In genomic region chr11:44083906-44084305, GRCh38 we compare ENCODE assay signal across 39 cellular contexts. TPM values are rescaled to one million over a fixed set of nuclear protein-coding genes. Genes with fewer than 3 reads are reported as not detected.
"Had no signal": no experiment of that assay in that cellular context is flagged by ENCODE, and none has a peak within 500 bp of the region (broad histone marks: within the 10 kb centered on the region; RNA-seq: fewer than 3 reads in every experiment).

No MANE protein-coding gene starts in this region.

- DNase-seq: colonic mucosa; effector CD8-positive, alpha-beta T cell; endodermal cell; foreskin melanocyte; glutamatergic neuron; heart right ventricle; hypothalamus; immature natural killer cell; midbrain; naive thymus-derived CD4-positive, alpha-beta T cell; right lobe of liver; stimulated activated CD4-positive, alpha-beta T cell treated with anti-CD3 and anti-CD28 coated beads, Interleukin-12 subunit alpha, Interleukin-12 subunit beta, amount 100 ng/mL, for 4 hours; stimulated activated CD4-positive, alpha-beta T cell treated with anti-CD3 and anti-CD28 coated beads, Interleukin-1b, Interleukin-23, amount 100 ng/mL, for 48 hours; stimulated activated CD4-positive, alpha-beta T cell treated with anti-CD3 and anti-CD28 coated beads, Interleukin-4, amount 100 ng/mL, for 1 hour; stimulated activated CD8-positive, alpha-beta memory T cell treated with anti-CD3 and anti-CD28 coated beads, Interleukin-4, amount 100 ng/mL, for 48 hours; stimulated activated naive CD4-positive, alpha-beta T cell treated with Interleukin-2 at 50 U/mL for 16 hours; stomach had no signal

- H3K36me3 ChIP-seq: colonic mucosa, neural progenitor cell had no signal

- H2AFZ ChIP-seq: neural progenitor cell, parathyroid adenoma had no signal

- H3K27me3 ChIP-seq: colonic mucosa, esophagus muscularis mucosa, heart right ventricle, neural progenitor cell, right lobe of liver, stomach, tibial nerve, upper lobe of left lung had no signal

- H3K4me1 ChIP-seq: colonic mucosa, esophagus muscularis mucosa, heart right ventricle, parathyroid adenoma, right lobe of liver, tibial nerve, upper lobe of left lung had no signal

- H3K4me3 Mint-ChIP-seq: dendritic cell treated with granulocyte-macrophage colony-stimulating factor and Interleukin-4, amounts not matched to agents 40 ng/mL and 50 ng/mL, for 4 days; endodermal cell; immature natural killer cell; memory B cell; naive thymus-derived CD4-positive, alpha-beta T cell; nephron; neural progenitor cell had no signal

- H3K36me3 Mint-ChIP-seq: neural progenitor cell had no signal

- H3K4me2 ChIP-seq: neural progenitor cell, smooth muscle cell had no signal

- H3K9me3 Mint-ChIP-seq: immature natural killer cell had no signal

- H3K4me1 Mint-ChIP-seq: immature natural killer cell, memory B cell, nephron had no signal

- ATAC-seq: left lobe of liver; naive thymus-derived CD4-positive, alpha-beta T cell; right lobe of liver had no signal

- H3K27ac Mint-ChIP-seq: dendritic cell treated with granulocyte-macrophage colony-stimulating factor and Interleukin-4, amounts not matched to agents 40 ng/mL and 50 ng/mL, for 4 days; endodermal cell; immature natural killer cell; memory B cell; naive thymus-derived CD4-positive, alpha-beta T cell; nephron; neural progenitor cell; progenitor cell of endocrine pancreas had no signal

- H3K9me3 ChIP-seq: colonic mucosa, esophagus muscularis mucosa, right lobe of liver, stomach, thoracic aorta, upper lobe of left lung had no signal

- H3K4me3 ChIP-seq: colonic mucosa, esophagus muscularis mucosa, heart right ventricle, lung, neural progenitor cell, right lobe of liver, smooth muscle cell, stomach, thoracic aorta, tibial nerve, upper lobe of left lung had no signal

- H3K27ac ChIP-seq: colonic mucosa, esophagus muscularis mucosa, heart right ventricle, neural progenitor cell, parathyroid adenoma, right lobe of liver, stomach, thoracic aorta, tibial nerve, upper lobe of left lung had no signal

- H3K27me3 Mint-ChIP-seq: dendritic cell treated with granulocyte-macrophage colony-stimulating factor and Interleukin-4, amounts not matched to agents 40 ng/mL and 50 ng/mL, for 4 days; memory B cell; naive thymus-derived CD4-positive, alpha-beta T cell; progenitor cell of endocrine pancreas had no signal

- H3K79me2 ChIP-seq: parathyroid adenoma had no signal

RNA-seq across cellular contexts. Expression of gene ACCSL, which starts 36.1 kb away (rescaled TPM):
- total RNA-seq: cerebellum; colonic mucosa; endodermal cell; endothelial cell of umbilical vein; epithelial cell of proximal tubule; esophagus muscularis mucosa; fibroblast of lung; heart right ventricle; left lobe of liver; mucosa of gallbladder; naive thymus-derived CD4-positive, alpha-beta T cell; osteoblast; progenitor cell of endocrine pancreas; right lobe of liver; smooth muscle cell; stomach; subcutaneous adipose tissue; thoracic aorta; upper lobe of left lung had no signal
- polyA plus RNA-seq: endothelial cell of umbilical vein; fibroblast of lung; heart right ventricle; immature natural killer cell; keratinocyte; liver; naive thymus-derived CD4-positive, alpha-beta T cell; smooth muscle cell; stomach had no signal
